In the genomic region with DNA sequence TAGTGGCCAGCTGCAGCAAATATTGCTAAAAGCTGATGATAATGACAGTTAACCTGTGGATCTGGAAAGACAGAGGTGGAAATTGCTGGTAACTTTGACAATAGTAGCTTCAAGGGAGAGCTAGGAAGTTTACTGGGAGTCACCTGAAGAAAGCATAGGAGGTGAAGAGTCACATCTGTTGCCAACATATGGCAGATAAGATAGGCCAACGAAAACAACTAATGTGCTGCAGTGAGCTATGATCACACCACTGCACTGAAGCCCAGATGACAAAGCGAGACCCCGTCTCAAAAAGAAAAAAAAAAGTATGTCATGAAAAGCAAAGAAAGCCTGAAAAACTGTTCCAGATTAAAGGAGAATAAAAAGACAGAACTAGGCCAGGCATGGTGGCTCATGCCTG, we compare ENCODE assay signal across 36 cellular contexts.
"Had no signal": no experiment of that assay in that cellular context is flagged by ENCODE, and none has a peak within 500 bp of the region (broad histone marks: within the 10 kb centered on the region; RNA-seq: fewer than 3 reads in every experiment).

No MANE protein-coding gene starts in this region.

- H3K27me3 ChIP-seq: ascending aorta, cardiac muscle cell had no signal

- H3K27ac Mint-ChIP-seq: activated CD4-positive, alpha-beta memory T cell treated with anti-CD3 and anti-CD28 coated beads, Interleukin-2, amount 10 ng/mL, durations not matched to agents 7 days and 5 days; activated CD4-positive, alpha-beta T cell treated with anti-CD3 and anti-CD28 coated beads for 36 hours; activated CD4-positive, alpha-beta T cell treated with anti-CD3 and anti-CD28 coated beads, Interleukin-2, amount 10 ng/mL, durations not matched to agents 7 days and 5 days; activated CD8-positive, alpha-beta memory T cell treated with anti-CD3 and anti-CD28 coated beads, Interleukin-2, amount 10 ng/mL, durations not matched to agents 7 days and 5 days; activated CD8-positive, alpha-beta T cell treated with anti-CD3 and anti-CD28 coated beads, Interleukin-2, amount 10 ng/mL, durations not matched to agents 7 days and 5 days; activated naive CD4-positive, alpha-beta T cell treated with anti-CD3 and anti-CD28 coated beads, Interleukin-2, amount 10 ng/mL, durations not matched to agents 7 days and 5 days; activated naive CD4-positive, alpha-beta T cell treated with anti-CD3 and anti-CD28 coated beads, Interleukin-2, amount 50 U/mL, for 24 hours; activated naive CD8-positive, alpha-beta T cell; activated naive CD8-positive, alpha-beta T cell treated with anti-CD3 and anti-CD28 coated beads, Interleukin-2, amount 10 ng/mL, durations not matched to agents 7 days and 5 days; activated naive CD8-positive, alpha-beta T cell treated with anti-CD3 and anti-CD28 coated beads, Interleukin-2, amount 50 U/mL, for 24 hours; activated T-cell treated with anti-CD3 and anti-CD28 coated beads, Interleukin-2, amount 50 U/mL, for 24 hours; activated T-helper 2 cell treated with anti-CD3 and anti-CD28 coated beads, Interferon-gamma antibody, Interleukin-2, Interleukin-4, amounts not matched to agents 10 μg/mL and 5 μg/mL and 100 μg/mL, durations not matched to agents 14 hours and 24 hours and 36 hours; brain; T-helper 2 cell treated with Interferon-gamma antibody and Interleukin-4, amounts not matched to agents 5 μg/mL and 100 μg/mL, for 36 hours; WTC11 had no signal

- H3K4me3 ChIP-seq: ascending aorta, cardiac muscle cell had no signal

- H3K9me3 ChIP-seq: ascending aorta had no signal

- ATAC-seq: activated CD4-positive, alpha-beta T cell treated with anti-CD3 and anti-CD28 coated beads for 36 hours; activated CD4-positive, CD25-positive, alpha-beta regulatory T cell treated with anti-CD3 and anti-CD28 coated beads, Interleukin-2, amount 50 U/mL, for 24 hours; activated CD8-positive, alpha-beta memory T cell treated with anti-CD3 and anti-CD28 coated beads, Interleukin-2, amount 10 ng/mL, durations not matched to agents 7 days and 5 days; activated CD8-positive, alpha-beta T cell treated with anti-CD3 and anti-CD28 coated beads, Interleukin-2, amount 10 ng/mL, durations not matched to agents 7 days and 5 days; activated naive CD8-positive, alpha-beta T cell treated with anti-CD3 and anti-CD28 coated beads, Interleukin-2, amount 50 U/mL, for 24 hours; WTC11 had no signal

- H3K27me3 Mint-ChIP-seq: activated CD4-positive, alpha-beta T cell treated with anti-CD3 and anti-CD28 coated beads for 36 hours; activated naive CD4-positive, alpha-beta T cell treated with anti-CD3 and anti-CD28 coated beads, Interleukin-2, amount 50 U/mL, for 24 hours; activated T-cell treated with anti-CD3 and anti-CD28 coated beads, Interleukin-2, amount 50 U/mL, for 24 hours had no signal

- H3K4me3 Mint-ChIP-seq: activated CD4-positive, alpha-beta memory T cell treated with anti-CD3 and anti-CD28 coated beads, Interleukin-2, amount 10 ng/mL, durations not matched to agents 7 days and 5 days; activated CD4-positive, alpha-beta T cell treated with anti-CD3 and anti-CD28 coated beads for 36 hours; activated CD4-positive, alpha-beta T cell treated with anti-CD3 and anti-CD28 coated beads, Interleukin-2, amount 10 ng/mL, durations not matched to agents 7 days and 5 days; activated CD8-positive, alpha-beta memory T cell treated with anti-CD3 and anti-CD28 coated beads, Interleukin-2, amount 10 ng/mL, durations not matched to agents 7 days and 5 days; activated CD8-positive, alpha-beta T cell treated with anti-CD3 and anti-CD28 coated beads, Interleukin-2, amount 10 ng/mL, durations not matched to agents 7 days and 5 days; activated naive CD4-positive, alpha-beta T cell treated with anti-CD3 and anti-CD28 coated beads, Interleukin-2, amount 10 ng/mL, durations not matched to agents 7 days and 5 days; activated naive CD4-positive, alpha-beta T cell treated with anti-CD3 and anti-CD28 coated beads, Interleukin-2, amount 50 U/mL, for 24 hours; activated naive CD8-positive, alpha-beta T cell; activated naive CD8-positive, alpha-beta T cell treated with anti-CD3 and anti-CD28 coated beads, Interleukin-2, amount 10 ng/mL, durations not matched to agents 7 days and 5 days; activated naive CD8-positive, alpha-beta T cell treated with anti-CD3 and anti-CD28 coated beads, Interleukin-2, amount 50 U/mL, for 24 hours; activated T-cell treated with anti-CD3 and anti-CD28 coated beads, Interleukin-2, amount 50 U/mL, for 24 hours; central memory CD8-positive, alpha-beta T cell; T-helper 2 cell treated with Interferon-gamma antibody and Interleukin-4, amounts not matched to agents 5 μg/mL and 100 μg/mL, for 36 hours; WTC11 had no signal

- H3K36me3 ChIP-seq: ascending aorta, cardiac muscle cell, WERI-Rb-1 had no signal

- H3K36me3 Mint-ChIP-seq: activated CD8-positive, alpha-beta memory T cell treated with anti-CD3 and anti-CD28 coated beads, Interleukin-2, amount 10 ng/mL, durations not matched to agents 7 days and 5 days; activated naive CD8-positive, alpha-beta T cell; brain; WTC11 had no signal

- DNase-seq: activated CD4-positive, alpha-beta memory T cell treated with anti-CD3 and anti-CD28 coated beads, Interleukin-2, amount 10 ng/mL, durations not matched to agents 7 days and 5 days; activated CD4-positive, alpha-beta T cell treated with anti-CD3 and anti-CD28 coated beads for 1 hour; activated CD4-positive, alpha-beta T cell treated with anti-CD3 and anti-CD28 coated beads for 36 hours; activated CD4-positive, alpha-beta T cell treated with anti-CD3 and anti-CD28 coated beads for 48 hours; activated CD4-positive, alpha-beta T cell treated with anti-CD3 and anti-CD28 coated beads, Interleukin-2, amount 10 ng/mL, durations not matched to agents 7 days and 5 days; activated CD4-positive, alpha-beta T cell treated with anti-CD3 and anti-CD28 coated beads, Interleukin-2, amount 50 U/mL, for 48 hours; activated CD4-positive, CD25-positive, alpha-beta regulatory T cell; activated CD8-positive, alpha-beta memory T cell treated with anti-CD3 and anti-CD28 coated beads for 24 hours; activated CD8-positive, alpha-beta memory T cell treated with anti-CD3 and anti-CD28 coated beads, Interleukin-2, amount 10 ng/mL, durations not matched to agents 7 days and 5 days; activated CD8-positive, alpha-beta memory T cell treated with anti-CD3 and anti-CD28 coated beads, Interleukin-2, amount 50 U/mL, for 48 hours; activated CD8-positive, alpha-beta T cell treated with anti-CD3 and anti-CD28 coated beads, Interleukin-2, amount 10 ng/mL, durations not matched to agents 7 days and 5 days; activated effector memory CD4-positive, alpha-beta T cell treated with Interleukin-2 at 50 U/mL for 16 hours; activated gamma-delta T cell; activated naive CD4-positive, alpha-beta T cell treated with anti-CD3 and anti-CD28 coated beads, Interleukin-2, amount 10 ng/mL, durations not matched to agents 7 days and 5 days; activated naive CD4-positive, alpha-beta T cell treated with Interleukin-2 at 50 U/mL for 16 hours; activated naive CD8-positive, alpha-beta T cell treated with anti-CD3 and anti-CD28 coated beads, Interleukin-2, amount 10 ng/mL, durations not matched to agents 7 days and 5 days; activated naive CD8-positive, alpha-beta T cell treated with anti-CD3 and anti-CD28 coated beads, Interleukin-2, amount 50 U/mL, for 24 hours; activated T-cell treated with anti-CD3 and anti-CD28 coated beads, Interleukin-2, amount 50 U/mL, for 24 hours; activated T-cell treated with anti-CD3 and anti-CD28 coated beads, Interleukin-2, amount 50 U/mL, for 48 hours; amygdala; anterior cingulate cortex; caudate nucleus; cerebellar nuclear complex; T-helper 2 cell; T-helper 9 cell; WERI-Rb-1 had no signal

- H3K27ac ChIP-seq: ascending aorta, cardiac muscle cell, WERI-Rb-1 had no signal
